In genomic region chr13:110965038-110965754, GRCh38 we compare ENCODE assay signal across 8 cellular contexts. TPM values are rescaled to one million over a fixed set of nuclear protein-coding genes. Genes with fewer than 3 reads are reported as not detected.
A peak's percentile ranks its signal among the peaks of the same experiment; 100 is the strongest.
DNase-seq lines count a peak whose midpoint lies in the region; ATAC-seq and TF ChIP-seq lines count a peak whose summit lies in the region.

No MANE protein-coding gene starts in this region.

- H3K4me1 ChIP-seq in mucosa of descending colon (ENCODE audit: low read depth) (no peaks in the 10 kb centered on the region), HAP-1 (no peaks in the 10 kb centered on the region)

- POLR2A ChIA-PET in activated CD4-positive, alpha-beta memory T cell treated with anti-CD3 and anti-CD28 coated beads for 36 hours (lab: Charles Lee) = no interaction called here

- peaks cover 6% of the 10 kb centered on the region for H3K27me3 Mint-ChIP-seq in activated CD4-positive, alpha-beta memory T cell treated with anti-CD3 and anti-CD28 coated beads for 36 hours

- peaks cover 25% of the 10 kb centered on the region for H3K4me1 Mint-ChIP-seq in activated CD4-positive, alpha-beta memory T cell treated with anti-CD3 and anti-CD28 coated beads for 36 hours (ENCODE audit: low read depth)

- H3K36me3 ChIP-seq in mucosa of descending colon (ENCODE audit: low read depth) (no peaks in the 10 kb centered on the region), HAP-1 (replicated peaks) (no peaks in the 10 kb centered on the region)

- H3K27ac Mint-ChIP-seq in activated CD4-positive, alpha-beta memory T cell treated with anti-CD3 and anti-CD28 coated beads for 36 hours = peak overlapping the region; percentile 81

- no peak for TF ChIP-seq CTCF in mucosa of descending colon (IDR thresholded peaks at IDR 0.05)

- peaks cover 37% of the 10 kb centered on the region for H3K36me3 Mint-ChIP-seq in activated CD4-positive, alpha-beta memory T cell treated with anti-CD3 and anti-CD28 coated beads for 36 hours

- no peaks in the 10 kb centered on the region for H3K27me3 ChIP-seq in HAP-1 (ENCODE audit: low read depth)

- CTCF ChIA-PET in activated CD4-positive, alpha-beta memory T cell treated with anti-CD3 and anti-CD28 coated beads for 36 hours (lab: Charles Lee) = no interaction called here

- peaks cover 16% of the 10 kb centered on the region for H3K9me3 ChIP-seq in mucosa of descending colon
- H3K9me3 ChIP-seq in HAP-1 = no peaks in the 10 kb centered on the region

- ATAC-seq in GM19025 (IDR thresholded peaks at IDR 0.05; ENCODE audit: low read depth, unreplicated experiment) (peak; percentile 93), HG03159 (IDR thresholded peaks at IDR 0.05; ENCODE audit: unreplicated experiment) (peak; percentile 93), mucosa of descending colon (peak; percentile 98), Right ventricle myocardium inferior (no peak)

- peaks cover 62% of the 10 kb centered on the region for H3K9me3 Mint-ChIP-seq in activated CD4-positive, alpha-beta memory T cell treated with anti-CD3 and anti-CD28 coated beads for 36 hours

- H3K4me3 Mint-ChIP-seq in activated CD4-positive, alpha-beta memory T cell treated with anti-CD3 and anti-CD28 coated beads for 36 hours = peak overlapping the region; percentile 25

- intact Hi-C loops in activated CD4-positive, alpha-beta memory T cell treated with anti-CD3 and anti-CD28 coated beads for 36 hours (cut with micrococcal nuclease) = loop anchor here (1.0 kb wide), 5 partner anchors 10 to 252 kb away; partner anchors contain the start of genes ANKRD10 and ING1
- intact Hi-C loops in mucosa of descending colon (cut with DNase I, micrococcal nuclease) (no loop called here), Right ventricle myocardium inferior (cut with DNase I) (no loop called here)

- DNase-seq in A172 (ENCODE audit: low spot score) (peak; percentile 100), mucosa of descending colon (no peak), NCI-H526 treated with DMSO at 0.1 percent for 48 hours (lab: John Stamatoyannopoulos, UW) (no peak), HAP-1 (ENCODE audit: low spot score in 2 of 2) (no peak), Right ventricle myocardium inferior (ENCODE audit: missing footprints) (no peak)
- peak; percentile 64 for DNase-seq in activated CD4-positive, alpha-beta memory T cell treated with anti-CD3 and anti-CD28 coated beads for 36 hours

- in situ Hi-C loops in HAP-1 (cut with MboI; ENCODE audit: low sequenced_read_pairs) = no loop called here

- H3K4me3 ChIP-seq in mucosa of descending colon = no peak overlapping the region
- H3K4me3 ChIP-seq in HAP-1 = no peak overlapping the region

RNA-seq across cellular contexts. Expression of gene ANKRD10, which starts 50.3 kb away (rescaled TPM):
- 446 and 575 TPM in 2 replicates for total RNA-seq in A172 (2014; rRNA removed; shearing (Covaris generic))
- total RNA-seq in activated CD4-positive, alpha-beta memory T cell treated with anti-CD3 and anti-CD28 coated beads for 36 hours = 10 to 100 TPM; 83.9 to 97.8 TPM
- 100 to 1,000 TPM; 120 to 157 (median 155) TPM for total RNA-seq in mucosa of descending colon
- total RNA-seq in Right ventricle myocardium inferior = 48.6 TPM

Comparison
In these comparisons a context has a peak if more than half of its experiments do, and no peak if none do; other contexts are left out.
1. DNase-seq: peak in A172 (single experiment) and activated CD4-positive, alpha-beta memory T cell treated with anti-CD3 and anti-CD28 coated beads for 36 hours (single experiment); none in mucosa of descending colon (0 of 3), NCI-H526 treated with DMSO at 0.1 percent for 48 hours (single experiment), HAP-1 (0 of 2) and Right ventricle myocardium inferior (single experiment).